Comparison of ENCODE assay signal across 30 cellular contexts in genomic region chr21:21801921-21802320, GRCh38.
"Had no signal": no experiment of that assay in that cellular context is flagged by ENCODE, and none has a peak within 500 bp of the region (broad histone marks: within the 10 kb centered on the region; RNA-seq: fewer than 3 reads in every experiment).

No MANE protein-coding gene starts in this region.

- DNase-seq: activated CD4-positive, alpha-beta memory T cell treated with anti-CD3 and anti-CD28 coated beads for 36 hours; activated CD4-positive, alpha-beta T cell treated with anti-CD3 and anti-CD28 coated beads for 4 hours; activated CD4-positive, alpha-beta T cell treated with anti-CD3 and anti-CD28 coated beads, Interleukin-2, amount 50 U/mL, for 1 hour; activated CD8-positive, alpha-beta memory T cell treated with anti-CD3 and anti-CD28 coated beads, Interleukin-2, amount 50 U/mL, for 4 hours; activated gamma-delta T cell treated with Interleukin-2 at 50 U/mL for 16 hours; activated naive CD4-positive, alpha-beta T cell treated with anti-CD3 and anti-CD28 coated beads for 36 hours; activated T-cell treated with anti-CD3 and anti-CD28 coated beads for 4 hours; activated T-cell treated with anti-CD3 and anti-CD28 coated beads, Interleukin-2, amount 50 U/mL, for 4 hours; adrenal gland; caudate nucleus; cerebellar nuclear complex; NCI-H1092 treated with DMSO at 0.1 percent for 48 hours; NCI-H1417; NCI-H146; NCI-H187; NCI-H2029 treated with DMSO at 0.1 percent for 48 hours; NCI-H2107; NCI-H2171; NCI-H510A; NCI-H526; NCI-H748 treated with DMSO at 0.1 percent for 48 hours; NK-92 treated with Interleukin-12 subunit alpha and Interleukin-12 subunit beta, amount 100 ng/mL, for 24 hours; OCI-M1; Right ventricle myocardium superior had no signal

- H3K4me1 Mint-ChIP-seq: brain had no signal

- H3K4me1 ChIP-seq: adrenal gland had no signal

- H3K4me3 Mint-ChIP-seq: activated CD4-positive, alpha-beta memory T cell treated with anti-CD3 and anti-CD28 coated beads for 36 hours; activated naive CD4-positive, alpha-beta T cell treated with anti-CD3 and anti-CD28 coated beads for 36 hours; activated T-cell treated with anti-CD3 and anti-CD28 coated beads, Interleukin-2, amount 50 U/mL, for 4 hours; activated T-helper 1 cell treated with anti-CD3 and anti-CD28 coated beads, Interleukin-12 subunit alpha, Interleukin-12 subunit beta, Interleukin-2, Interleukin-4 antibody, amounts not matched to agents 30 ng/mL and 10 ng/mL and 1 ng/mL, durations not matched to agents 14 hours and 24 hours and 36 hours; brain; T-helper 1 cell treated with Interleukin-12 subunit alpha and Interleukin-12 subunit beta and Interleukin-4 antibody, amounts not matched to agents 30 μg/mL and 1 μg/mL, for 36 hours; T-helper 2 cell treated with Interferon-gamma antibody and Interleukin-4, amounts not matched to agents 5 μg/mL and 100 μg/mL, for 36 hours had no signal

- H3K9me3 Mint-ChIP-seq: brain had no signal

- H3K27ac Mint-ChIP-seq: activated CD4-positive, alpha-beta memory T cell treated with anti-CD3 and anti-CD28 coated beads for 36 hours; activated naive CD4-positive, alpha-beta T cell treated with anti-CD3 and anti-CD28 coated beads for 36 hours; activated naive CD4-positive, alpha-beta T cell treated with anti-CD3 and anti-CD28 coated beads, Interleukin-2, amount 50 U/mL, for 72 hours; activated T-helper 1 cell treated with anti-CD3 and anti-CD28 coated beads, Interleukin-12 subunit alpha, Interleukin-12 subunit beta, Interleukin-2, Interleukin-4 antibody, amounts not matched to agents 30 ng/mL and 10 ng/mL and 1 ng/mL, durations not matched to agents 14 hours and 24 hours and 36 hours; brain; T-helper 1 cell treated with Interleukin-12 subunit alpha and Interleukin-12 subunit beta and Interleukin-4 antibody, amounts not matched to agents 30 μg/mL and 1 μg/mL, for 36 hours; T-helper 2 cell treated with Interferon-gamma antibody and Interleukin-4, amounts not matched to agents 5 μg/mL and 100 μg/mL, for 36 hours had no signal

- H3K4me3 ChIP-seq: adrenal gland had no signal

- H3K9me3 ChIP-seq: adrenal gland had no signal

- H3K27me3 ChIP-seq: adrenal gland had no signal

- H3K36me3 Mint-ChIP-seq: activated CD4-positive, alpha-beta memory T cell treated with anti-CD3 and anti-CD28 coated beads for 36 hours; brain had no signal

- H3K36me3 ChIP-seq: adrenal gland had no signal

- H3K27me3 Mint-ChIP-seq: activated CD4-positive, alpha-beta memory T cell treated with anti-CD3 and anti-CD28 coated beads for 36 hours; brain had no signal

- ATAC-seq: activated CD4-positive, CD25-positive, alpha-beta regulatory T cell treated with anti-CD3 and anti-CD28 coated beads, Interleukin-2, amount 50 U/mL, for 24 hours; activated naive CD4-positive, alpha-beta T cell treated with anti-CD3 and anti-CD28 coated beads, Interleukin-2, amount 50 U/mL, for 72 hours; activated T-cell treated with anti-CD3 and anti-CD28 coated beads, Interleukin-2, amount 50 U/mL, for 4 hours had no signal

- H3K27ac ChIP-seq: adrenal gland had no signal
